Comparison of ENCODE assay signal across 1 cellular context in genomic region chr16:81385031-81385756, GRCh38.
TF ChIP-seq lines count a peak whose summit lies in the region.

No MANE protein-coding gene starts in this region.

TF ChIP-seq in H1, 55 proteins besides CTCF, POLR2A, EP300 and RAD21:
- no peak for TF ChIP-seq NRF1 (IDR thresholded peaks at IDR 0.05; ENCODE audit: low read depth, low read length)
- TF ChIP-seq, protein P1, sequence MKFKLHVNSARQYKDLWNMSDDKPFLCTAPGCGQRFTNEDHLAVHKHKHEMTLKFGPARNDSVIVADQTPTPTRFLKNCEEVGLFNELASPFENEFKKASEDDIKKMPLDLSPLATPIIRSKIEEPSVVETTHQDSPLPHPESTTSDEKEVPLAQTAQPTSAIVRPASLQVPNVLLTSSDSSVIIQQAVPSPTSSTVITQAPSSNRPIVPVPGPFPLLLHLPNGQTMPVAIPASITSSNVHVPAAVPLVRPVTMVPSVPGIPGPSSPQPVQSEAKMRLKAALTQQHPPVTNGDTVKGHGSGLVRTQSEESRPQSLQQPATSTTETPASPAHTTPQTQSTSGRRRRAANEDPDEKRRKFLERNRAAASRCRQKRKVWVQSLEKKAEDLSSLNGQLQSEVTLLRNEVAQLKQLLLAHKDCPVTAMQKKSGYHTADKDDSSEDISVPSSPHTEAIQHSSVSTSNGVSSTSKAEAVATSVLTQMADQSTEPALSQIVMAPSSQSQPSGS (IDR thresholded peaks at IDR 0.05; ENCODE audit: low read length), result no peak
- TF ChIP-seq MAX (IDR thresholded peaks at IDR 0.05), result no peak
- TF ChIP-seq EZH2 (IDR thresholded peaks at IDR 0.05; ENCODE audit: low read depth, low read length, severe bottlenecking), result no peak
- no peak for TF ChIP-seq NANOG (IDR thresholded peaks at IDR 0.05; ENCODE audit: insufficient read depth, low read depth, low read length, poor library complexity, severe bottlenecking)
- TF ChIP-seq KDM5A (IDR thresholded peaks at IDR 0.05; ENCODE audit: low read length), result no peak
- TF ChIP-seq RNF2 (IDR thresholded peaks at IDR 0.05; ENCODE audit: borderline replicate concordance, low read depth, low read length, missing control alignments, poor library complexity, severe bottlenecking), result no peak
- TF ChIP-seq BACH1 (IDR thresholded peaks at IDR 0.05; ENCODE audit: low read length), result no peak
- no peak for TF ChIP-seq CTBP2 (IDR thresholded peaks at IDR 0.05; ENCODE audit: borderline replicate concordance, insufficient read depth, insufficient read length, low read length)
- no peak for TF ChIP-seq RFX5 (IDR thresholded peaks at IDR 0.05; ENCODE audit: borderline replicate concordance, low read depth, low read length)
- TF ChIP-seq GABPA (IDR thresholded peaks at IDR 0.05; ENCODE audit: borderline replicate concordance, insufficient read depth, low read length), result no peak
- no peak for TF ChIP-seq TCF12 (IDR thresholded peaks at IDR 0.05; ENCODE audit: low read depth, low read length)
TF ChIP-seq in H1: peak in this region for 0.
